Comparison of ENCODE assay signal across 17 cellular contexts in genomic region chr16:10994571-10994970, GRCh38.
"Had no signal": no experiment of that assay in that cellular context is flagged by ENCODE, and none has a peak within 500 bp of the region (broad histone marks: within the 10 kb centered on the region; RNA-seq: fewer than 3 reads in every experiment).

No MANE protein-coding gene starts in this region.

- H3K27ac ChIP-seq: parathyroid adenoma, right lobe of liver, thoracic aorta, tibial nerve, upper lobe of left lung had no signal

- H3K9ac ChIP-seq: parathyroid adenoma had no signal

- H3K79me2 ChIP-seq: parathyroid adenoma had no signal

- ATAC-seq: effector memory CD8-positive, alpha-beta T cell; natural killer cell; right lobe of liver had no signal

- H3K9me3 ChIP-seq: right lobe of liver, thoracic aorta, tibial nerve, upper lobe of left lung had no signal

- H3K27me3 Mint-ChIP-seq: effector memory CD8-positive, alpha-beta T cell; memory B cell; progenitor cell of endocrine pancreas; stimulated activated naive CD8-positive, alpha-beta T cell treated with anti-CD3 and anti-CD28 coated beads, Interleukin-15, Interleukin-2, amounts not matched to agents 100 ng/mL and 50 ng/mL, for 24 hours had no signal

- H2AFZ ChIP-seq: parathyroid adenoma had no signal

- H3K36me3 Mint-ChIP-seq: natural killer cell had no signal

- DNase-seq: cortex of kidney; effector memory CD8-positive, alpha-beta T cell; head of caudate nucleus; natural killer cell; right lobe of liver; small intestine; stimulated activated CD4-positive, alpha-beta T cell treated with anti-CD3 and anti-CD28 coated beads, Interleukin-15, amount 100 ng/mL, for 24 hours; stimulated activated CD4-positive, alpha-beta T cell treated with anti-CD3 and anti-CD28 coated beads, Interleukin-2, amount 100 ng/mL, for 48 hours; stimulated activated CD8-positive, alpha-beta memory T cell treated with anti-CD3 and anti-CD28 coated beads, Interleukin-4, amount 100 ng/mL, for 48 hours had no signal

- H3K4me3 ChIP-seq: lung, right lobe of liver, thoracic aorta, tibial nerve, upper lobe of left lung had no signal

- H3K27me3 ChIP-seq: right lobe of liver, tibial nerve, upper lobe of left lung had no signal

- H3K4me3 Mint-ChIP-seq: effector memory CD8-positive, alpha-beta T cell; memory B cell; natural killer cell; stimulated activated naive CD8-positive, alpha-beta T cell treated with anti-CD3 and anti-CD28 coated beads, Interleukin-15, Interleukin-2, amounts not matched to agents 100 ng/mL and 50 ng/mL, for 24 hours had no signal

- H3K9me3 Mint-ChIP-seq: effector memory CD8-positive, alpha-beta T cell; memory B cell; natural killer cell; stimulated activated naive CD8-positive, alpha-beta T cell treated with anti-CD3 and anti-CD28 coated beads, Interleukin-15, Interleukin-2, amounts not matched to agents 100 ng/mL and 50 ng/mL, for 24 hours had no signal

- H3K27ac Mint-ChIP-seq: effector memory CD8-positive, alpha-beta T cell; memory B cell; natural killer cell; progenitor cell of endocrine pancreas; stimulated activated naive CD8-positive, alpha-beta T cell treated with anti-CD3 and anti-CD28 coated beads, Interleukin-15, Interleukin-2, amounts not matched to agents 100 ng/mL and 50 ng/mL, for 24 hours had no signal

- H3K4me1 ChIP-seq: parathyroid adenoma, right lobe of liver had no signal
